In the genomic region with DNA sequence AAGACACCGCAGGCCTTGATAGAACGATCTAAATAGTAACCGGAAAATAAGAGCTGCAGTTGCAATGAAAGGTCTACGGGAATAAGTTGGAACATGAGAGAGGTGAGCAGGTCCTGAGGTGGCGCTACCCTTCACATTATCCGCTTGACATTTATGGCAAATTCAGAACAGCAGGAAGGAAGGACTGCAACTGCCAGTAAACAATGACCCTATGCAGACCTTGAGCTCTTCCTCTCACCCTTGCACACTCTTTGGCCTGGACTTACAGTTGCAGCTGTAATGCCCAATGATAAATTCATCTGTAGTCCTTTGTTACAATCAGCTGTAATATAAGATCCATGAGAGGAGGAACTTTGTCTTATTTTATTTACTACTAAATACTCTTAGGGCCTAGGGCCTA, we compare ENCODE assay signal across 15 cellular contexts. TPM values are rescaled to one million over a fixed set of nuclear protein-coding genes. Genes with fewer than 3 reads are reported as not detected.
DNase-seq lines count a peak whose midpoint lies in the region; ATAC-seq, FAIRE-seq and TF ChIP-seq lines count a peak whose summit lies in the region.
"Had no signal": no experiment of that assay in that cellular context is flagged by ENCODE, and none has a peak within 500 bp of the region (broad histone marks: within the 10 kb centered on the region; RNA-seq: fewer than 3 reads in every experiment).

No MANE protein-coding gene starts in this region.

- no peaks in the 10 kb centered on the region for H3F3A ChIP-seq in GM23338 (replicated peaks; ENCODE audit: low read depth)

- H3K79me2 ChIP-seq in GM23338 (replicated peaks; ENCODE audit: insufficient read depth) (no peaks in the 10 kb centered on the region), HepG2 (ENCODE audit: insufficient read depth, low read length) (no peaks in the 10 kb centered on the region)

- 51% methylated on average over 6 of the region's 6 CpGs for WGBS in HepG2 (ENCODE audit: low lambda C conversion rate)

- no peaks in the 10 kb centered on the region for H3K4me1 ChIP-seq in GM23338 (ENCODE audit: insufficient read depth)
- H3K4me1 ChIP-seq in HepG2 (ENCODE audit: insufficient read depth, low read length): peaks cover 6% of the 10 kb centered on the region; the same call in 1 of the 2 replicates

- TF ChIP-seq CTCF in GM23338 (conservative IDR thresholded peaks at IDR 0.05; ENCODE audit: low read depth in 2 of 2) (no peak), HepG2 (CRISPR knock-in tag; IDR thresholded peaks at IDR 0.05) (no peak), progenitor cell of endocrine pancreas (IDR thresholded peaks at IDR 0.05; ENCODE audit: unreplicated experiment) (no peak)

- TF ChIP-seq EP300 in HepG2 (IDR thresholded peaks at IDR 0.05; ENCODE audit: low read depth in 2 of 2, low read length in 2 of 2) (no peak), HepG2 (CRISPR knock-in tag; IDR thresholded peaks at IDR 0.05; ENCODE audit: borderline replicate concordance) (no peak)

- in situ Hi-C loops in HepG2 (cut with HindIII; ENCODE audit: extremely low pct_ligation_motif_present, low pct_unique_long_range_greater_than_20kb): no loop called here

- intact Hi-C loops in HepG2 (cut with micrococcal nuclease; ENCODE audit: unreplicated experiment): loop anchor here (10.0 kb wide), 1 partner anchor 447 kb away; no protein-coding TSS in a partner anchor

- H3K9me3 ChIP-seq in HepG2 (ENCODE audit: low read length): no peaks in the 10 kb centered on the region
- H3K9me3 ChIP-seq: BLaER1 had no signal

- CTCF ChIA-PET in HepG2 (lab: Yijun Ruan, JAX; ENCODE audit: low intra/inter-chr PET ratio, low total read pairs): no interaction called here

- H3K9me2 ChIP-seq in GM23338 (ENCODE audit: insufficient read depth): no peaks in the 10 kb centered on the region

- no TSS peak for BruUV-seq in HepG2 (replicated peaks; lab: Mats Ljungman, UMichigan)

- H3K9ac ChIP-seq in HepG2 (ENCODE audit: insufficient read depth, low read depth, low read length): no peak overlapping the region
- H3K9ac ChIP-seq: BLaER1, GM23248 had no signal

- FAIRE-seq in HepG2 (lab: Jason Lieb, UNC): peak; percentile 57

- H3K4me2 ChIP-seq in GM23338: no peak overlapping the region
- H3K4me2 ChIP-seq in HepG2 (ENCODE audit: low read depth, low read length): no peak overlapping the region
- H3K4me2 ChIP-seq: BLaER1 had no signal

- no peak for TF ChIP-seq RAD21 in HepG2 (CRISPR knock-in tag; IDR thresholded peaks at IDR 0.05)

- H3K36me3 ChIP-seq in GM23338 (ENCODE audit: insufficient read depth) (no peaks in the 10 kb centered on the region), HepG2 (replicated peaks in 1 of 2; ENCODE audit: control insufficient read depth in 1 of 2, insufficient read depth in 2 of 2, low read length in 2 of 2) (no peaks in the 10 kb centered on the region)
- H3K36me3 ChIP-seq: BLaER1 had no signal

- H3K4me3 Mint-ChIP-seq in GM23338: no peak overlapping the region
- no peak overlapping the region for H3K4me3 Mint-ChIP-seq in progenitor cell of endocrine pancreas (ENCODE audit: low read depth)
- H3K4me3 Mint-ChIP-seq: CD4-positive, CD25-positive, alpha-beta regulatory T cell; H9 had no signal

- H3K27me3 Mint-ChIP-seq in GM23338 (ENCODE audit: insufficient read depth, low read depth, poor library complexity): peaks cover 4% of the 10 kb centered on the region
- peaks cover 6% of the 10 kb centered on the region for H3K27me3 Mint-ChIP-seq in progenitor cell of endocrine pancreas

- POLR2A ChIA-PET in HepG2 (lab: Yijun Ruan, JAX): no interaction called here

- 0 out of 2 replicates have a peak overlapping the region, but pooled peaks have one; percentile 10 for H2AFZ ChIP-seq in GM23338
- H2AFZ ChIP-seq in HepG2 (ENCODE audit: low read length): no peak overlapping the region
- H2AFZ ChIP-seq: GM23248 had no signal

- DNase-seq in GM23338 (ENCODE audit: low spot score) (no peak), caudate nucleus (lab: John Stamatoyannopoulos, UW) (no peak), HepG2 (ENCODE audit: low spot score) (peak; percentile 8), substantia nigra (lab: John Stamatoyannopoulos, UW) (no peak), NCI-H1092 treated with DMSO at 0.1 percent for 48 hours (lab: John Stamatoyannopoulos, UW) (no peak), progenitor cell of endocrine pancreas (ENCODE audit: low spot score, unreplicated experiment) (no peak), NCI-H1694 (lab: John Stamatoyannopoulos, UW) (no peak)
- DNase-seq: 8988T; AML-193; CD4-positive, CD25-positive, alpha-beta regulatory T cell; DMS53; GF-D8; GM23248; H9 had no signal

- H3K27ac ChIP-seq in GM23338 (ENCODE audit: low read depth): no peak overlapping the region
- peak overlapping the region; percentile 2 for H3K27ac ChIP-seq in caudate nucleus (ENCODE audit: low read depth, low read length)
- no peak overlapping the region for H3K27ac ChIP-seq in HepG2 (ENCODE audit: extremely low read length, insufficient read depth, low read length)
- peak overlapping the region; percentile 49 for H3K27ac ChIP-seq in substantia nigra (ENCODE audit: low read depth, low read length, poor library complexity, severe bottlenecking)
- H3K27ac ChIP-seq: BLaER1, GM23248 had no signal

- no peak overlapping the region for H3K4me3 ChIP-seq in GM23338
- H3K4me3 ChIP-seq in HepG2 (replicated peaks in 1 of 3; ENCODE audit: insufficient read depth in 1 of 3, low read depth in 2 of 3, low read length in 3 of 3): no peak overlapping the region
- H3K4me3 ChIP-seq: BLaER1, GM23248 had no signal

- H3K27me3 ChIP-seq in GM23338 (ENCODE audit: insufficient read depth): no peaks in the 10 kb centered on the region
- H3K27me3 ChIP-seq in HepG2 (ENCODE audit: control insufficient read depth in 1 of 2, insufficient read depth in 2 of 2, low read length in 2 of 2): no peaks in the 10 kb centered on the region
- H3K27me3 ChIP-seq: BLaER1 had no signal

- H3K9me3 Mint-ChIP-seq in GM23338 (no peaks in the 10 kb centered on the region), progenitor cell of endocrine pancreas (ENCODE audit: low read depth) (no peaks in the 10 kb centered on the region)
- H3K9me3 Mint-ChIP-seq: H9 had no signal

- H3K27ac Mint-ChIP-seq in GM23338 (no peak overlapping the region), progenitor cell of endocrine pancreas (no peak overlapping the region)
- H3K27ac Mint-ChIP-seq: CD4-positive, CD25-positive, alpha-beta regulatory T cell; H9 had no signal

- ATAC-seq in GM23338 (no peak), HepG2 (peak; percentile 62)

- H3K36me3 Mint-ChIP-seq in GM23338 (ENCODE audit: low read depth): no peaks in the 10 kb centered on the region
- H3K36me3 Mint-ChIP-seq in progenitor cell of endocrine pancreas (ENCODE audit: insufficient read depth): no peaks in the 10 kb centered on the region
- H3K36me3 Mint-ChIP-seq: CD4-positive, CD25-positive, alpha-beta regulatory T cell had no signal

- no peak for TF ChIP-seq POLR2A in HepG2 (IDR thresholded peaks at IDR 0.05; ENCODE audit: insufficient read depth in 1 of 2, low read depth in 2 of 2, low read length in 2 of 2)

- H4K20me1 ChIP-seq in GM23338 (replicated peaks; ENCODE audit: insufficient read depth): no peaks in the 10 kb centered on the region
- H4K20me1 ChIP-seq in HepG2 (ENCODE audit: insufficient read depth, low read length): no peaks in the 10 kb centered on the region
- H4K20me1 ChIP-seq: BLaER1 had no signal

- H3K4me1 Mint-ChIP-seq in GM23338: peaks cover 3% of the 10 kb centered on the region; the same call in 1 of the 3 replicates
- H3K4me1 Mint-ChIP-seq in progenitor cell of endocrine pancreas (ENCODE audit: low read depth): peaks cover 5% of the 10 kb centered on the region

TF ChIP-seq in GM23338, 12 proteins besides CTCF, POLR2A, EP300 and RAD21 (continues in another document):
- TF ChIP-seq JUNB (IDR thresholded peaks at IDR 0.05; ENCODE audit: unreplicated experiment) (no peak), ZNF331 (CRISPR knock-in tag; IDR thresholded peaks at IDR 0.05; ENCODE audit: low read depth) (no peak)

TF ChIP-seq in HepG2, 621 proteins besides CTCF, POLR2A, EP300 and RAD21:
- TF ChIP-seq SAP130 (CRISPR knock-in tag; IDR thresholded peaks at IDR 0.05; ENCODE audit: low read depth) (0 out of 2 replicates have a peak, but pooled peaks have one; percentile 23), ZNF749 (CRISPR knock-in tag; IDR thresholded peaks at IDR 0.05; ENCODE audit: borderline replicate concordance) (no peak)

RNA-seq across cellular contexts. Expression of gene TRIM59, which starts 32.3 kb away (rescaled TPM):
- total RNA-seq in GM23338 (2014; rRNA removed; shearing (Covaris generic)): 46.2 and 49.4 TPM in 2 replicates
- polyA plus RNA-seq in GM23338 (2016; fragmentation: Nextera tagmentation; extraction: Ambion mirVana) (79.9 and 98.6 TPM in 2 replicates), HepG2 (2011; rRNA removed) (0.91 and 1.3 TPM in 2 replicates)
- total RNA-seq in HepG2 (2016; rRNA removed; fragmentation: Illumina TruSeq; extraction: Trizol) (3.2 and 4.1 TPM in 2 replicates), progenitor cell of endocrine pancreas (24.5 and 24.8 TPM in 2 replicates)
- total RNA-seq in HepG2 (2016; cell fraction: cytosol; rRNA removed; fragmentation: Illumina TruSeq; extraction: Trizol; ENCODE audit: low read depth): 0.62 and 0.91 TPM in 2 replicates
- 2.5 and 4.0 TPM in 2 replicates for total RNA-seq in HepG2 (2016; cell fraction: insoluble cytoplasmic fraction; rRNA removed; fragmentation: Illumina TruSeq; extraction: Trizol)
- 2.5 and 2.9 TPM in 2 replicates for total RNA-seq in HepG2 (2016; cell fraction: membrane; rRNA removed; fragmentation: Illumina TruSeq; extraction: Trizol)
- total RNA-seq in HepG2 (2016; cell fraction: nucleus; rRNA removed; fragmentation: Illumina TruSeq; extraction: Trizol): 2.6 TPM in 2 replicates
- 0.40 and 0.79 TPM in 2 replicates for polyA plus RNA-seq in HepG2 (2011; cell fraction: cytosol; rRNA removed)
- 0.48 and 0.62 TPM in 2 replicates for polyA plus RNA-seq in HepG2 (2011; cell fraction: nucleus; rRNA removed)
- 0.97 and 1.5 TPM in 2 replicates for polyA plus RNA-seq in HepG2 (2012)
- polyA plus RNA-seq in HepG2 (2016; cell fraction: cytosol; fragmentation: Illumina TruSeq; extraction: Trizol; ENCODE audit: low read depth): 0.18 and 0.19 TPM in 2 replicates
- 1.6 TPM in 2 replicates for polyA plus RNA-seq in HepG2 (2016; cell fraction: insoluble cytoplasmic fraction; fragmentation: Illumina TruSeq; extraction: Trizol; ENCODE audit: low read depth)
- polyA plus RNA-seq in HepG2 (2016; cell fraction: membrane; fragmentation: Illumina TruSeq; extraction: Trizol; ENCODE audit: low read depth): 0.60 and 0.63 TPM in 2 replicates
- polyA plus RNA-seq in HepG2 (2016; cell fraction: nucleus; fragmentation: Illumina TruSeq; extraction: Trizol; ENCODE audit: insufficient read depth, low read depth): 2.7 and 2.9 TPM in 2 replicates
- 0.92 and 2.9 TPM in 2 replicates for polyA minus RNA-seq in HepG2 (2011; rRNA and poly(A)+ RNA removed; ENCODE audit: low replicate concordance)
- 1.6 TPM in 2 replicates for polyA minus RNA-seq in HepG2 (2011; cell fraction: cytosol; rRNA and poly(A)+ RNA removed)
- 2.1 and 3.1 TPM in 2 replicates for polyA minus RNA-seq in HepG2 (2011; cell fraction: nucleus; rRNA and poly(A)+ RNA removed)

Comparison
In these comparisons a context has a peak if more than half of its experiments do, and no peak if none do; other contexts are left out.
1. H3K27ac ChIP-seq: peak in caudate nucleus (single experiment) and substantia nigra (single experiment); none in GM23338 (single experiment) and HepG2 (single experiment).